Comparison of ENCODE assay signal across 8 cellular contexts in the genomic region with DNA sequence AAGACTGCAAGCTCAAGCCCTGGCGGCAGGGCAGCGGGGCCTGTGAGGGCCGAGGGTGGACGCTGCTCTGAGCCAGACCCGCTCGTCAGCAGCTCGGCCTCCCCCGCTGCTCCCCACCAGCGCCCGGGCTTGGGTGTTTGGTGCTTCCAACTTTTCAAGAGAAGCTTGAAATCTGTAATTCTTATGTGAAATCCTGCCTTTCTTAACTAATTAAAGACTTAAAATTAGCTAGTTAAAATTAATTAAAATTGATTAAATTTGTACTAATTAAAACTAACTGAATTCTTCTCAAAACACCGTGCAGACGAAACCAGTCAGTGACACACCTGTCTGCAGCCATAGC.
DNase-seq lines count a peak whose midpoint lies in the region; ATAC-seq and TF ChIP-seq lines count a peak whose summit lies in the region.

No MANE protein-coding gene starts in this region.

- H3K27me3 ChIP-seq in MM.1S (replicated peaks; ENCODE audit: insufficient read depth, low read length) (peaks cover 57% of the 10 kb centered on the region), parathyroid adenoma (ENCODE audit: control insufficient read depth, insufficient read depth, low read length) (no peaks in the 10 kb centered on the region)

- H3K27ac Mint-ChIP-seq in dendritic cell treated with granulocyte-macrophage colony-stimulating factor and Interleukin-4, amounts not matched to agents 40 ng/mL and 50 ng/mL, for 4 days = peak overlapping the region; percentile 78

- intact Hi-C loops in dendritic cell treated with granulocyte-macrophage colony-stimulating factor and Interleukin-4, amounts not matched to agents 40 ng/mL and 50 ng/mL, for 4 days (cut with micrococcal nuclease) = loop anchor here (1.0 to 10.0 kb wide), 3 partner anchors 40 to 265 kb away; a partner anchor contains a TSS

- H2AFZ ChIP-seq in MM.1S (ENCODE audit: low read length) (peak overlapping the region; percentile 100), parathyroid adenoma (peak overlapping the region; percentile 51)

- H3K4me2 ChIP-seq in MM.1S (ENCODE audit: low read depth, low read length) = peak overlapping the region; percentile 100
- H3K4me2 ChIP-seq in parathyroid adenoma (ENCODE audit: low read length) = peak overlapping the region; percentile 64

- ATAC-seq in GM18907 (IDR thresholded peaks at IDR 0.05; ENCODE audit: unreplicated experiment) (no peak), GM18519 (IDR thresholded peaks at IDR 0.05; ENCODE audit: low FRiP score, unreplicated experiment) (no peak)

- H3F3A ChIP-seq in MM.1S (ENCODE audit: insufficient read depth, low read length) = peaks cover 6% of the 10 kb centered on the region

- H3K9me3 ChIP-seq in MM.1S (replicated peaks; ENCODE audit: insufficient read depth, low read length) = no peaks in the 10 kb centered on the region
- H3K9me3 ChIP-seq in parathyroid adenoma (ENCODE audit: control insufficient read depth, low read length) = no peaks in the 10 kb centered on the region

- no peaks in the 10 kb centered on the region for H3K4me1 ChIP-seq in MM.1S (ENCODE audit: low read length)
- H3K4me1 ChIP-seq in parathyroid adenoma = no peaks in the 10 kb centered on the region

- POLR2A ChIA-PET in AG04449 (lab: Yijun Ruan, JAX) = no interaction called here

- H3K4me3 Mint-ChIP-seq in dendritic cell treated with granulocyte-macrophage colony-stimulating factor and Interleukin-4, amounts not matched to agents 40 ng/mL and 50 ng/mL, for 4 days = no peak overlapping the region

- DNase-seq in AG04449 (ENCODE audit: low read depth, low spot score) = no peak
- DNase-seq in MM.1S = no peak
- DNase-seq in activated CD4-positive, alpha-beta T cell treated with anti-CD3 and anti-CD28 coated beads for 1 hour = no peak
- DNase-seq in NCI-H1105 (lab: John Stamatoyannopoulos, UW) = no peak

- H3K36me3 Mint-ChIP-seq in dendritic cell treated with granulocyte-macrophage colony-stimulating factor and Interleukin-4, amounts not matched to agents 40 ng/mL and 50 ng/mL, for 4 days (ENCODE audit: low read depth) = peaks cover 6% of the 10 kb centered on the region

- no peak overlapping the region; the same call in 1 of the 2 replicates for H3K9ac ChIP-seq in MM.1S (ENCODE audit: low read length)
- H3K9ac ChIP-seq in parathyroid adenoma = no peak overlapping the region

- no peaks in the 10 kb centered on the region for H3K9me2 ChIP-seq in MM.1S (replicated peaks; ENCODE audit: insufficient read depth, low read length)

- TF ChIP-seq CTCF in AG04449 (IDR thresholded peaks at IDR 0.05; ENCODE audit: insufficient read depth, low read length, missing control alignments) (no peak), MM.1S (IDR thresholded peaks at IDR 0.05; ENCODE audit: low read length) (no peak), parathyroid adenoma (IDR thresholded peaks at IDR 0.05) (no peak)

- H3K27me3 Mint-ChIP-seq in dendritic cell treated with granulocyte-macrophage colony-stimulating factor and Interleukin-4, amounts not matched to agents 40 ng/mL and 50 ng/mL, for 4 days = peaks cover 26% of the 10 kb centered on the region

- peak overlapping the region; percentile 59 for H3K4me3 ChIP-seq in AG04449 (ENCODE audit: low read depth, low read length)
- H3K4me3 ChIP-seq in MM.1S (ENCODE audit: low read length) = peak overlapping the region; percentile 84
- H3K4me3 ChIP-seq in parathyroid adenoma (ENCODE audit: low read depth, low read length) = peak overlapping the region; percentile 55

- no peak overlapping the region for H3K27ac ChIP-seq in MM.1S (ENCODE audit: low read length)
- H3K27ac ChIP-seq in parathyroid adenoma = no peak overlapping the region

- no peaks in the 10 kb centered on the region for H4K20me1 ChIP-seq in MM.1S (ENCODE audit: insufficient read depth, low read length)

- CTCF ChIA-PET in AG04449 (lab: Yijun Ruan, JAX) = interaction anchor here (0.6 to 6.7 kb wide), 56 partner anchors 8 to 418 kb away, joined by 3 to 164 read pairs (median 4); no protein-coding TSS in a partner anchor

- H3K36me3 ChIP-seq in MM.1S (replicated peaks; ENCODE audit: insufficient read depth, low read length) = no peaks in the 10 kb centered on the region
- no peaks in the 10 kb centered on the region for H3K36me3 ChIP-seq in parathyroid adenoma (ENCODE audit: control insufficient read depth, insufficient read depth, low read length)

- peaks cover 21% of the 10 kb centered on the region for H3K4me1 Mint-ChIP-seq in dendritic cell treated with granulocyte-macrophage colony-stimulating factor and Interleukin-4, amounts not matched to agents 40 ng/mL and 50 ng/mL, for 4 days (ENCODE audit: low read depth)

- no peaks in the 10 kb centered on the region for H3K9me3 Mint-ChIP-seq in dendritic cell treated with granulocyte-macrophage colony-stimulating factor and Interleukin-4, amounts not matched to agents 40 ng/mL and 50 ng/mL, for 4 days

- no peaks in the 10 kb centered on the region for H3K79me2 ChIP-seq in MM.1S (ENCODE audit: low read length)
- H3K79me2 ChIP-seq in parathyroid adenoma = no peaks in the 10 kb centered on the region
